ENCODE assay signal across 19 cellular contexts in the genomic region with DNA sequence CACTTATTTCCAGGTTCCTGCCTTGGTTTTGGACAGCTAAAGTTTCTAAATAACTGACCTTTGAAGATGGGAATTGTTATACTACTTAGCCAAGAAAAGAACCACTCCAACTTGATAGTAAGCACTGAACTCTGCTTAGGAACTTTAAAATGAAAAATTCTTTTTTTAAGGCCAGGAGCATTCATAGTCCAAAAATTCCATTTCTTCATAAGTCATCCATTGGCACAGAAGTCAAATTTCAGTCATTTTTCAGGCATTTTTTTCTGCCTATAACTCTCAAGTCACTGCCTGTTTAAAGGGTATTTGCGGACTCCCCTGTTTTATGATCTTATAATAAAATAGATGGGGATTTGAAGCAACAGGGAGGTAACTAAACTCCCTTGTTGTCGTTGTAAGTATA.
"Had no signal": no experiment of that assay in that cellular context is flagged by ENCODE, and none has a peak within 500 bp of the region (broad histone marks: within the 10 kb centered on the region; RNA-seq: fewer than 3 reads in every experiment).

No MANE protein-coding gene starts in this region.

- H3K27me3 ChIP-seq: dorsolateral prefrontal cortex, neutrophil had no signal

- ATAC-seq: activated CD8-positive, alpha-beta T cell treated with anti-CD3 and anti-CD28 coated beads, Interleukin-2, amount 10 ng/mL, durations not matched to agents 7 days and 5 days; activated T-cell treated with anti-CD3 and anti-CD28 coated beads, Interleukin-2, amount 50 U/mL, for 72 hours; naive thymus-derived CD8-positive, alpha-beta T cell; T-helper 17 cell; WTC11 had no signal

- DNase-seq: activated CD4-positive, alpha-beta T cell treated with anti-CD3 and anti-CD28 coated beads for 48 hours; activated CD8-positive, alpha-beta memory T cell treated with anti-CD3 and anti-CD28 coated beads, Interleukin-2, amount 50 U/mL, for 4 hours; activated CD8-positive, alpha-beta T cell treated with anti-CD3 and anti-CD28 coated beads, Interleukin-2, amount 10 ng/mL, durations not matched to agents 7 days and 5 days; activated naive CD8-positive, alpha-beta T cell treated with anti-CD3 and anti-CD28 coated beads, Interleukin-2, amount 10 ng/mL, durations not matched to agents 7 days and 5 days; activated T-cell treated with anti-CD3 and anti-CD28 coated beads, Interleukin-2, amount 50 U/mL, for 72 hours; dorsolateral prefrontal cortex; endodermal cell; hypothalamus; left ventricle myocardium inferior; naive thymus-derived CD8-positive, alpha-beta T cell; posterior cingulate gyrus; retina; stimulated activated CD4-positive, alpha-beta T cell treated with anti-CD3 and anti-CD28 coated beads, Interleukin-4, amount 100 ng/mL, for 24 hours; stimulated activated naive CD4-positive, alpha-beta T cell treated with Interleukin-2 at 50 U/mL for 16 hours; T-helper 17 cell; trophoblast cell had no signal

- H3K27ac ChIP-seq: dorsolateral prefrontal cortex, left ventricle myocardium inferior, neutrophil, skin epidermis had no signal

- H3K36me3 ChIP-seq: left ventricle myocardium inferior, neutrophil had no signal

- H3K4me3 ChIP-seq: dorsolateral prefrontal cortex, left ventricle myocardium inferior, skin epidermis had no signal

- H3K9me3 ChIP-seq: left ventricle myocardium inferior, neutrophil had no signal
